Comparison of ENCODE assay signal across 1 cellular context in the genomic region with DNA sequence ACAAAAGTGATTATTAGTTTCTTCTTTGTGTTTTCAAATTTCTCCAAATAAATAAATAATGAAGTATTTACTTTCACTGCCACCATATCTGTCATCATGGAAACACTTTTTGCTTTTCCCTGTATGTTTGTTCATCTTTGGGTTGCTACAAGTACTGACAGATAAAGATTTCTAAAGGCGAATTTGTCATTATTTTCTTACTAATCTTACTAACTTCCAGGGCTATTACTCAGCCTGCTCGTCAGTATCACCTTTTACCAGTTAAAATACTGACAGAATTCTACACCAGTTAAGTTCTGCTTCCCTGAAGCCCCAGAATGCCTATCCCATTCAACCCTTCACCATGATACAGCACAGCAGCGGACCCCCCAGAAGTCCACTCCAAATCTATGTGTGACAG.
TF ChIP-seq lines count a peak whose summit lies in the region.

No MANE protein-coding gene starts in this region.

TF ChIP-seq in HCT116, 20 proteins besides CTCF, POLR2A, EP300 and RAD21 (continued from another document):
- TF ChIP-seq, protein P1, sequence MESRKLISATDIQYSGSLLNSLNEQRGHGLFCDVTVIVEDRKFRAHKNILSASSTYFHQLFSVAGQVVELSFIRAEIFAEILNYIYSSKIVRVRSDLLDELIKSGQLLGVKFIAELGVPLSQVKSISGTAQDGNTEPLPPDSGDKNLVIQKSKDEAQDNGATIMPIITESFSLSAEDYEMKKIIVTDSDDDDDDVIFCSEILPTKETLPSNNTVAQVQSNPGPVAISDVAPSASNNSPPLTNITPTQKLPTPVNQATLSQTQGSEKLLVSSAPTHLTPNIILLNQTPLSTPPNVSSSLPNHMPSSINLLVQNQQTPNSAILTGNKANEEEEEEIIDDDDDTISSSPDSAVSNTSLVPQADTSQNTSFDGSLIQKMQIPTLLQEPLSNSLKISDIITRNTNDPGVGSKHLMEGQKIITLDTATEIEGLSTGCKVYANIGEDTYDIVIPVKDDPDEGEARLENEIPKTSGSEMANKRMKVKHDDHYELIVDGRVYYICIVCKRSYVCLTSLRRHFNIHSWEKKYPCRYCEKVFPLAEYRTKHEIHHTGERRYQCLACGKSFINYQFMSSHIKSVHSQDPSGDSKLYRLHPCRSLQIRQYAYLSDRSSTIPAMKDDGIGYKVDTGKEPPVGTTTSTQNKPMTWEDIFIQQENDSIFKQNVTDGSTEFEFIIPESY (IDR thresholded peaks at IDR 0.05; ENCODE audit: extremely low read depth, insufficient replicate concordance, low read length): no peak
- TF ChIP-seq POLR2AphosphoS5 (IDR thresholded peaks at IDR 0.05; ENCODE audit: low read depth, low read length): no peak
- no peak for TF ChIP-seq ELF1 (IDR thresholded peaks at IDR 0.05; ENCODE audit: borderline replicate concordance, low read depth)
- TF ChIP-seq, protein P2, sequence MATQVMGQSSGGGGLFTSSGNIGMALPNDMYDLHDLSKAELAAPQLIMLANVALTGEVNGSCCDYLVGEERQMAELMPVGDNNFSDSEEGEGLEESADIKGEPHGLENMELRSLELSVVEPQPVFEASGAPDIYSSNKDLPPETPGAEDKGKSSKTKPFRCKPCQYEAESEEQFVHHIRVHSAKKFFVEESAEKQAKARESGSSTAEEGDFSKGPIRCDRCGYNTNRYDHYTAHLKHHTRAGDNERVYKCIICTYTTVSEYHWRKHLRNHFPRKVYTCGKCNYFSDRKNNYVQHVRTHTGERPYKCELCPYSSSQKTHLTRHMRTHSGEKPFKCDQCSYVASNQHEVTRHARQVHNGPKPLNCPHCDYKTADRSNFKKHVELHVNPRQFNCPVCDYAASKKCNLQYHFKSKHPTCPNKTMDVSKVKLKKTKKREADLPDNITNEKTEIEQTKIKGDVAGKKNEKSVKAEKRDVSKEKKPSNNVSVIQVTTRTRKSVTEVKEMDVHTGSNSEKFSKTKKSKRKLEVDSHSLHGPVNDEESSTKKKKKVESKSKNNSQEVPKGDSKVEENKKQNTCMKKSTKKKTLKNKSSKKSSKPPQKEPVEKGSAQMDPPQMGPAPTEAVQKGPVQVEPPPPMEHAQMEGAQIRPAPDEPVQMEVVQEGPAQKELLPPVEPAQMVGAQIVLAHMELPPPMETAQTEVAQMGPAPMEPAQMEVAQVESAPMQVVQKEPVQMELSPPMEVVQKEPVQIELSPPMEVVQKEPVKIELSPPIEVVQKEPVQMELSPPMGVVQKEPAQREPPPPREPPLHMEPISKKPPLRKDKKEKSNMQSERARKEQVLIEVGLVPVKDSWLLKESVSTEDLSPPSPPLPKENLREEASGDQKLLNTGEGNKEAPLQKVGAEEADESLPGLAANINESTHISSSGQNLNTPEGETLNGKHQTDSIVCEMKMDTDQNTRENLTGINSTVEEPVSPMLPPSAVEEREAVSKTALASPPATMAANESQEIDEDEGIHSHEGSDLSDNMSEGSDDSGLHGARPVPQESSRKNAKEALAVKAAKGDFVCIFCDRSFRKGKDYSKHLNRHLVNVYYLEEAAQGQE (IDR thresholded peaks at IDR 0.05; ENCODE audit: low read depth): no peak
- TF ChIP-seq, protein P3, sequence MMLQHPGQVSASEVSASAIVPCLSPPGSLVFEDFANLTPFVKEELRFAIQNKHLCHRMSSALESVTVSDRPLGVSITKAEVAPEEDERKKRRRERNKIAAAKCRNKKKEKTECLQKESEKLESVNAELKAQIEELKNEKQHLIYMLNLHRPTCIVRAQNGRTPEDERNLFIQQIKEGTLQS (IDR thresholded peaks at IDR 0.05): no peak
- TF ChIP-seq CEBPB (IDR thresholded peaks at IDR 0.05; ENCODE audit: low read depth): no peak
- TF ChIP-seq SIN3A (IDR thresholded peaks at IDR 0.05; ENCODE audit: low read depth): no peak
- TF ChIP-seq ZNF274 (IDR thresholded peaks at IDR 0.05; ENCODE audit: low read depth, low read length): no peak
TF ChIP-seq in HCT116: peak in this region for 0.
